1 cellular context compared by ENCODE assay signal in the genomic region with DNA sequence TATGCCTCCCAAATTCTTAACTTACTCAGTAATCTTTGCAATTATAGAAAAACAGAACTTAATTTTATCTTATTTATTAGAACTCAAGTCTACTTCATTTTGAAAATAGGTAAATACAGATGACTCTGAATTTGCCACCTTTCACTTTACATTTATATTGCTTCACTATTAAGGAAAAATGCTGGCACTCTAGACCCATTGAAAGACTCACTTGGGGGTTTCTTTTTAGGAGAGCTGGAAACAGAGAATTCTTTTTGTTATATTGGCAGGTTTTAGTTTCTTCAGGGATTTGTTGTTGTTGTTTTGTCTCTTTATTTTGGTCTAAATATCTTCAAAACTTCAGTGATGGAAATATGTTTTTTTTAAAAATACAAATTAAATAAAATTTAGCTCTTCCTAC.
TF ChIP-seq lines count a peak whose summit lies in the region.

No MANE protein-coding gene starts in this region.

TF ChIP-seq in WTC11, 78 proteins besides CTCF, POLR2A, EP300 and RAD21 (continued from another document):
- TF ChIP-seq PREB (CRISPR knock-in tag; IDR thresholded peaks at IDR 0.05; ENCODE audit: borderline replicate concordance) (no peak), HMGA2 (CRISPR knock-in tag; IDR thresholded peaks at IDR 0.05) (no peak)
- TF ChIP-seq, protein P1, sequence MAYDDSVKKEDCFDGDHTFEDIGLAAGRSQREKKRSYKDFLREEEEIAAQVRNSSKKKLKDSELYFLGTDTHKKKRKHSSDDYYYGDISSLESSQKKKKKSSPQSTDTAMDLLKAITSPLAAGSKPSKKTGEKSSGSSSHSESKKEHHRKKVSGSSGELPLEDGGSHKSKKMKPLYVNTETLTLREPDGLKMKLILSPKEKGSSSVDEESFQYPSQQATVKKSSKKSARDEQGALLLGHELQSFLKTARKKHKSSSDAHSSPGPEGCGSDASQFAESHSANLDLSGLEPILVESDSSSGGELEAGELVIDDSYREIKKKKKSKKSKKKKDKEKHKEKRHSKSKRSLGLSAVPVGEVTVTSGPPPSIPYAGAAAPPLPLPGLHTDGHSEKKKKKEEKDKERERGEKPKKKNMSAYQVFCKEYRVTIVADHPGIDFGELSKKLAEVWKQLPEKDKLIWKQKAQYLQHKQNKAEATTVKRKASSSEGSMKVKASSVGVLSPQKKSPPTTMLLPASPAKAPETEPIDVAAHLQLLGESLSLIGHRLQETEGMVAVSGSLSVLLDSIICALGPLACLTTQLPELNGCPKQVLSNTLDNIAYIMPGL (CRISPR knock-in tag; IDR thresholded peaks at IDR 0.05), result no peak
